Comparison of ENCODE assay signal across 1 cellular context in genomic region chr1:2972879-2973575, GRCh38.
TF ChIP-seq lines count a peak whose summit lies in the region.

No MANE protein-coding gene starts in this region.

TF ChIP-seq in HepG2, 621 proteins besides CTCF, POLR2A, EP300 and RAD21:
- TF ChIP-seq, protein P1, sequence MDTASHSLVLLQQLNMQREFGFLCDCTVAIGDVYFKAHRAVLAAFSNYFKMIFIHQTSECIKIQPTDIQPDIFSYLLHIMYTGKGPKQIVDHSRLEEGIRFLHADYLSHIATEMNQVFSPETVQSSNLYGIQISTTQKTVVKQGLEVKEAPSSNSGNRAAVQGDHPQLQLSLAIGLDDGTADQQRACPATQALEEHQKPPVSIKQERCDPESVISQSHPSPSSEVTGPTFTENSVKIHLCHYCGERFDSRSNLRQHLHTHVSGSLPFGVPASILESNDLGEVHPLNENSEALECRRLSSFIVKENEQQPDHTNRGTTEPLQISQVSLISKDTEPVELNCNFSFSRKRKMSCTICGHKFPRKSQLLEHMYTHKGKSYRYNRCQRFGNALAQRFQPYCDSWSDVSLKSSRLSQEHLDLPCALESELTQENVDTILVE (CRISPR knock-in tag; IDR thresholded peaks at IDR 0.05): no peak
- TF ChIP-seq ZFP36L2 (CRISPR knock-in tag; IDR thresholded peaks at IDR 0.05) (no peak), KDM1A (CRISPR knock-in tag; IDR thresholded peaks at IDR 0.05) (no peak)
